1 cellular context compared by ENCODE assay signal in genomic region chr9:121776009-121776738, GRCh38.
TF ChIP-seq lines count a peak whose summit lies in the region.

No MANE protein-coding gene starts in this region.

TF ChIP-seq in GM23338, 12 proteins besides CTCF, POLR2A, EP300 and RAD21:
- TF ChIP-seq ETS1 (IDR thresholded peaks at IDR 0.05) = no peak
- TF ChIP-seq EZH2phosphoT487 (IDR thresholded peaks at IDR 0.05; ENCODE audit: unreplicated experiment) = no peak
- no peak for TF ChIP-seq ZNF462 (CRISPR knock-in tag; IDR thresholded peaks at IDR 0.05)
TF ChIP-seq in GM23338: peak in this region for 0.
